8 cellular contexts compared by ENCODE assay signal in the genomic region with DNA sequence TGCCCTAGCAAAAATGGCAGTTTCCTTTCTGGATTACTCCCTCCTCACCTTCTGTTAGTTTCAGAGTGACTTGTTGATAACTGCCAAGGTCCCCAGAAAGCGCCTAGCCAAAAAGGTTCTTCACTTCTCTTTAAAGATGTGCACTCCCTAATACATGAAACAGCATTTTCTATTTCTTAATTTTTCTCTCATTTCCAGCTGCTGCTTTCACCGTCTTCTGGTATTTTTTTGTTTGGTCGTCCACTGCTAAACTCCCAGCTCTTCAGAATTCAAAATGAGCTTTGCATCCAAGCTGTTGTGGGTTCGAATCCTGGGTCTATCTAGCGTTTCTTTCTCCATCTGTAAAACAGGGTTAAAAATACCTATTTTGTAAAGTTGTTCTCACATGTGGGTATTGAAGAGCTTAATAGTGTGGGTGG. TPM values are rescaled to one million over a fixed set of nuclear protein-coding genes. Genes with fewer than 3 reads are reported as not detected.
DNase-seq lines count a peak whose midpoint lies in the region; ATAC-seq and TF ChIP-seq lines count a peak whose summit lies in the region.

No MANE protein-coding gene starts in this region.

- DNase-seq in GM23338 (ENCODE audit: low spot score) (no peak), WTC11 (ENCODE audit: low spot score) (no peak), foreskin keratinocyte (no peak), ACHN (no peak), mucosa of gallbladder (ENCODE audit: low spot score) (no peak), SHP77 (lab: John Stamatoyannopoulos, UW) (no peak)

- TF ChIP-seq CTCF in GM23338 (conservative IDR thresholded peaks at IDR 0.05; ENCODE audit: low read depth in 2 of 2) (no peak), WTC11 (IDR thresholded peaks at IDR 0.05) (no peak), foreskin keratinocyte (conservative IDR thresholded peaks at IDR 0.05) (no peak)

- H3K9me3 ChIP-seq in skeletal muscle satellite cell (replicated peaks; ENCODE audit: low read length): no peaks in the 10 kb centered on the region

- H3K27me3 ChIP-seq in GM23338 (ENCODE audit: insufficient read depth) (no peaks in the 10 kb centered on the region), foreskin keratinocyte (no peaks in the 10 kb centered on the region), skeletal muscle satellite cell (ENCODE audit: control insufficient read depth, insufficient read depth, low read length) (no peaks in the 10 kb centered on the region)

- peak overlapping the region; percentile 75 for H3K4me3 ChIP-seq in GM23338
- H3K4me3 ChIP-seq in skeletal muscle satellite cell (ENCODE audit: low read length): peak overlapping the region; percentile 99

- H3K27ac Mint-ChIP-seq in GM23338 (peak overlapping the region; percentile 22; the same call in 1 of the 2 replicates), WTC11 (peak overlapping the region; percentile 60; the same call in 1 of the 2 replicates)

- H3K9ac ChIP-seq in skeletal muscle satellite cell (ENCODE audit: low read depth, low read length): peak overlapping the region; percentile 90

- H3F3A ChIP-seq in GM23338 (replicated peaks; ENCODE audit: low read depth): peaks cover 8% of the 10 kb centered on the region; the same call in 1 of the 2 replicates

- peaks cover 26% of the 10 kb centered on the region for H3K4me1 Mint-ChIP-seq in GM23338
- H3K4me1 Mint-ChIP-seq in WTC11: peaks cover 28% of the 10 kb centered on the region

- H3K9me3 Mint-ChIP-seq in GM23338: no peaks in the 10 kb centered on the region
- H3K9me3 Mint-ChIP-seq in WTC11: no peaks in the 10 kb centered on the region

- H3K27ac ChIP-seq in GM23338 (ENCODE audit: low read depth): no peak overlapping the region
- H3K27ac ChIP-seq in foreskin keratinocyte: peak overlapping the region; percentile 40

- H3K9me2 ChIP-seq in GM23338 (ENCODE audit: insufficient read depth): no peaks in the 10 kb centered on the region

- H3K79me2 ChIP-seq in GM23338 (replicated peaks; ENCODE audit: insufficient read depth): peaks cover 20% of the 10 kb centered on the region

- H3K4me1 ChIP-seq in GM23338 (ENCODE audit: insufficient read depth): peaks cover 13% of the 10 kb centered on the region
- peaks cover 7% of the 10 kb centered on the region for H3K4me1 ChIP-seq in foreskin keratinocyte
- peaks cover 14% of the 10 kb centered on the region for H3K4me1 ChIP-seq in skeletal muscle satellite cell (ENCODE audit: control insufficient read depth, insufficient read depth, low read length)

- peaks cover 4% of the 10 kb centered on the region for H3K27me3 Mint-ChIP-seq in GM23338 (ENCODE audit: insufficient read depth, low read depth, poor library complexity)
- H3K27me3 Mint-ChIP-seq in WTC11 (ENCODE audit: low read depth): no peaks in the 10 kb centered on the region

- in situ Hi-C loops in ACHN (cut with HindIII; ENCODE audit: low pct_ligation_motif_present, low pct_unique_long_range_greater_than_20kb, low sequenced_read_pairs): no loop called here

- CTCF ChIA-PET in WTC11 (lab: Charles Lee): interaction anchor here (0.6 to 1.9 kb wide), 13 partner anchors 9 to 338 kb away, joined by 3 to 9 read pairs (median 4); a partner anchor contains a TSS

- H3K4me2 ChIP-seq in GM23338 (peak overlapping the region; percentile 55), skeletal muscle satellite cell (ENCODE audit: low read length) (peak overlapping the region; percentile 80)

- ATAC-seq in GM23338 (no peak), WTC11 (no peak), foreskin keratinocyte (no peak), HG02798 (IDR thresholded peaks at IDR 0.05; ENCODE audit: poor library complexity, unreplicated experiment) (no peak)

- H3K36me3 ChIP-seq in GM23338 (ENCODE audit: insufficient read depth): no peaks in the 10 kb centered on the region
- no peaks in the 10 kb centered on the region for H3K36me3 ChIP-seq in skeletal muscle satellite cell (ENCODE audit: insufficient read depth, low read length)

- no peaks in the 10 kb centered on the region for H4K20me1 ChIP-seq in GM23338 (replicated peaks; ENCODE audit: insufficient read depth)

- peak overlapping the region; percentile 95 for H3K4me3 Mint-ChIP-seq in GM23338
- H3K4me3 Mint-ChIP-seq in WTC11: peak overlapping the region; percentile 82

- H2AFZ ChIP-seq in GM23338: 0 out of 2 replicates have a peak overlapping the region, but pooled peaks have one; percentile 2

- no peaks in the 10 kb centered on the region for H3K36me3 Mint-ChIP-seq in GM23338 (ENCODE audit: low read depth)
- H3K36me3 Mint-ChIP-seq in WTC11: no peaks in the 10 kb centered on the region

- POLR2A ChIA-PET in WTC11 (lab: Charles Lee): interaction anchor here (0.9 to 1.3 kb wide), 4 partner anchors 11 to 341 kb away, joined by 3 read pairs; no protein-coding TSS in a partner anchor

TF ChIP-seq in GM23338, 12 proteins besides CTCF, POLR2A, EP300 and RAD21:
- no peak for TF ChIP-seq NANOG (IDR thresholded peaks at IDR 0.05; ENCODE audit: borderline replicate concordance)
- no peak for TF ChIP-seq EZH2 (IDR thresholded peaks at IDR 0.05; ENCODE audit: low read depth, unreplicated experiment)
- TF ChIP-seq STAT1 (IDR thresholded peaks at IDR 0.05; ENCODE audit: unreplicated experiment): no peak
- no peak for TF ChIP-seq EZH2phosphoT487 (IDR thresholded peaks at IDR 0.05; ENCODE audit: unreplicated experiment)
- no peak for TF ChIP-seq CREB1 (CRISPR knock-in tag; IDR thresholded peaks at IDR 0.05; ENCODE audit: low read depth)
- no peak for TF ChIP-seq ZNF114 (CRISPR knock-in tag; IDR thresholded peaks at IDR 0.05)
- no peak for TF ChIP-seq ZNF331 (CRISPR knock-in tag; IDR thresholded peaks at IDR 0.05; ENCODE audit: low read depth)
- TF ChIP-seq JUNB (IDR thresholded peaks at IDR 0.05; ENCODE audit: unreplicated experiment): no peak
- no peak for TF ChIP-seq POLR2AphosphoS5 (IDR thresholded peaks at IDR 0.05; ENCODE audit: low read depth)

TF ChIP-seq in WTC11, 78 proteins besides CTCF, POLR2A, EP300 and RAD21 (continues in another document):
- TF ChIP-seq, protein P1, sequence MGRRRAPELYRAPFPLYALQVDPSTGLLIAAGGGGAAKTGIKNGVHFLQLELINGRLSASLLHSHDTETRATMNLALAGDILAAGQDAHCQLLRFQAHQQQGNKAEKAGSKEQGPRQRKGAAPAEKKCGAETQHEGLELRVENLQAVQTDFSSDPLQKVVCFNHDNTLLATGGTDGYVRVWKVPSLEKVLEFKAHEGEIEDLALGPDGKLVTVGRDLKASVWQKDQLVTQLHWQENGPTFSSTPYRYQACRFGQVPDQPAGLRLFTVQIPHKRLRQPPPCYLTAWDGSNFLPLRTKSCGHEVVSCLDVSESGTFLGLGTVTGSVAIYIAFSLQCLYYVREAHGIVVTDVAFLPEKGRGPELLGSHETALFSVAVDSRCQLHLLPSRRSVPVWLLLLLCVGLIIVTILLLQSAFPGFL (CRISPR knock-in tag; IDR thresholded peaks at IDR 0.05; ENCODE audit: borderline replicate concordance): no peak
- TF ChIP-seq, protein P2, sequence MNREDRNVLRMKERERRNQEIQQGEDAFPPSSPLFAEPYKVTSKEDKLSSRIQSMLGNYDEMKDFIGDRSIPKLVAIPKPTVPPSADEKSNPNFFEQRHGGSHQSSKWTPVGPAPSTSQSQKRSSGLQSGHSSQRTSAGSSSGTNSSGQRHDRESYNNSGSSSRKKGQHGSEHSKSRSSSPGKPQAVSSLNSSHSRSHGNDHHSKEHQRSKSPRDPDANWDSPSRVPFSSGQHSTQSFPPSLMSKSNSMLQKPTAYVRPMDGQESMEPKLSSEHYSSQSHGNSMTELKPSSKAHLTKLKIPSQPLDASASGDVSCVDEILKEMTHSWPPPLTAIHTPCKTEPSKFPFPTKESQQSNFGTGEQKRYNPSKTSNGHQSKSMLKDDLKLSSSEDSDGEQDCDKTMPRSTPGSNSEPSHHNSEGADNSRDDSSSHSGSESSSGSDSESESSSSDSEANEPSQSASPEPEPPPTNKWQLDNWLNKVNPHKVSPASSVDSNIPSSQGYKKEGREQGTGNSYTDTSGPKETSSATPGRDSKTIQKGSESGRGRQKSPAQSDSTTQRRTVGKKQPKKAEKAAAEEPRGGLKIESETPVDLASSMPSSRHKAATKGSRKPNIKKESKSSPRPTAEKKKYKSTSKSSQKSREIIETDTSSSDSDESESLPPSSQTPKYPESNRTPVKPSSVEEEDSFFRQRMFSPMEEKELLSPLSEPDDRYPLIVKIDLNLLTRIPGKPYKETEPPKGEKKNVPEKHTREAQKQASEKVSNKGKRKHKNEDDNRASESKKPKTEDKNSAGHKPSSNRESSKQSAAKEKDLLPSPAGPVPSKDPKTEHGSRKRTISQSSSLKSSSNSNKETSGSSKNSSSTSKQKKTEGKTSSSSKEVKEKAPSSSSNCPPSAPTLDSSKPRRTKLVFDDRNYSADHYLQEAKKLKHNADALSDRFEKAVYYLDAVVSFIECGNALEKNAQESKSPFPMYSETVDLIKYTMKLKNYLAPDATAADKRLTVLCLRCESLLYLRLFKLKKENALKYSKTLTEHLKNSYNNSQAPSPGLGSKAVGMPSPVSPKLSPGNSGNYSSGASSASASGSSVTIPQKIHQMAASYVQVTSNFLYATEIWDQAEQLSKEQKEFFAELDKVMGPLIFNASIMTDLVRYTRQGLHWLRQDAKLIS (CRISPR knock-in tag; IDR thresholded peaks at IDR 0.05; ENCODE audit: borderline replicate concordance): no peak

RNA-seq across cellular contexts. Expression of a gene that starts 0.4 kb away (rescaled TPM):
- total RNA-seq in GM23338 (2014; rRNA removed; shearing (Covaris generic)): 12.6 and 13.7 TPM in 2 replicates
- polyA plus RNA-seq in GM23338 (2016; fragmentation: Nextera tagmentation; extraction: Ambion mirVana) (11.3 and 14.5 TPM in 2 replicates), foreskin keratinocyte (6.8 and 10.1 TPM in 2 replicates)
- total RNA-seq in WTC11 (2021) (13.2 to 16.4 TPM (median 15.1 TPM) in 3 replicates), foreskin keratinocyte (5.5 and 6.6 TPM in 2 replicates), mucosa of gallbladder (14.2 TPM)
- total RNA-seq in skeletal muscle satellite cell (2012; rRNA removed): 14.0 and 19.3 TPM in 2 replicates

RNA-seq across cellular contexts. Expression of a gene that starts 6.4 kb away (rescaled TPM):
- 4.0 and 5.1 TPM in 2 replicates for total RNA-seq in GM23338 (2014; rRNA removed; shearing (Covaris generic))
- polyA plus RNA-seq in GM23338 (2016; fragmentation: Nextera tagmentation; extraction: Ambion mirVana) (4.4 and 5.8 TPM in 2 replicates), foreskin keratinocyte (2.5 and 3.0 TPM in 2 replicates)
- total RNA-seq in WTC11 (2021) (6.8 to 10.7 TPM (median 10.6 TPM) in 3 replicates), foreskin keratinocyte (3.8 and 4.8 TPM in 2 replicates), mucosa of gallbladder (66.7 TPM)
- 2.0 and 2.4 TPM in 2 replicates for total RNA-seq in skeletal muscle satellite cell (2012; rRNA removed)
